In the genomic region with DNA sequence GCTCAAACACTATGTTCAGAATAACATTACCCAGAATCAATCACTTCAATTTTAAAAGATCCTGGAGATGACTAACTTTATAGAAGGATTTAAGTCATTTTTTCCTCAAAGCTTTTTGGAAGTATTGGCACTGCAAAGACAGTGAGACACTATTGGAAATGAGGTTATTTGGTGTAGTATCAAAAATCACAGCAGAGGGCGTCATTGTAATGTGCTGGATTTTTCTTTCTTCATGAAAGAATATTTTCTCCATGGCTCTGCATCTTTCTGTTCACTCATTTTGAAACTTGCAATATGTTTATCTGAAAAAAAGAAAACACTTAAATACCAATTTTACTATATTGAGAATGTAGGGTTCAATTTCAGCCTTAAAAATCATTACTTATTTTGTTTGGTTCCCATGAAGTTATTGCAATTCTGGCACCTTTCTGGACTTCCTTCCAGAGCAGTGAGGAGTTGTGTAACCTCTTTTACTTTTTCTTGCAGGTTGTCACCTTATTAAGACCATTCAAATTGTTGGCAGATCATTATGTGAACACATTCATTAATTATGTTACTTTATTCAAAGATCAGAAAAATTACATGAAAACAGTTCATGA, we compare ENCODE assay signal across 8 cellular contexts. TPM values are rescaled to one million over a fixed set of nuclear protein-coding genes. Genes with fewer than 3 reads are reported as not detected.
DNase-seq lines count a peak whose midpoint lies in the region; ATAC-seq and TF ChIP-seq lines count a peak whose summit lies in the region.

No MANE protein-coding gene starts in this region.

- H3K36me3 Mint-ChIP-seq in progenitor cell of endocrine pancreas (ENCODE audit: insufficient read depth): no peaks in the 10 kb centered on the region

- no peak overlapping the region for H3K4me3 ChIP-seq in AG09309 (ENCODE audit: control insufficient read depth, low read depth, low read length)
- no peak overlapping the region for H3K4me3 ChIP-seq in fibroblast of pulmonary artery (replicated peaks; ENCODE audit: low read depth, low read length)

- no peak for ATAC-seq in GM21381 (IDR thresholded peaks at IDR 0.05; ENCODE audit: unreplicated experiment)

- no peaks in the 10 kb centered on the region for H3K27me3 Mint-ChIP-seq in progenitor cell of endocrine pancreas

- no peaks in the 10 kb centered on the region for H3K4me1 Mint-ChIP-seq in progenitor cell of endocrine pancreas (ENCODE audit: low read depth)

- peak; percentile 63 for TF ChIP-seq CTCF in AG09309 (IDR thresholded peaks at IDR 0.05; ENCODE audit: control insufficient read depth, insufficient read depth, low read depth, low read length, missing control alignments)
- no peak for TF ChIP-seq CTCF in GM20000 (IDR thresholded peaks at IDR 0.05; ENCODE audit: extremely low read depth, missing control alignments)
- TF ChIP-seq CTCF in fibroblast of pulmonary artery (IDR thresholded peaks at IDR 0.05; ENCODE audit: low read length, missing control alignments): peak; percentile 67
- TF ChIP-seq CTCF in progenitor cell of endocrine pancreas (IDR thresholded peaks at IDR 0.05; ENCODE audit: unreplicated experiment): peak; percentile 75

- no peak for DNase-seq in AG09309 (ENCODE audit: low read depth)
- peak; percentile 9 for DNase-seq in GM20000 (ENCODE audit: low spot score)
- peak; percentile 36 for DNase-seq in RPMI7951 (ENCODE audit: low read depth)
- DNase-seq in fibroblast of pulmonary artery (ENCODE audit: low read depth): peak; percentile 79
- DNase-seq in progenitor cell of endocrine pancreas (ENCODE audit: low spot score, unreplicated experiment): no peak
- DNase-seq in ecto neural progenitor cell (ENCODE audit: low spot score): no peak
- DNase-seq in epidermal melanocyte (ENCODE audit: insufficient read length, low spot score): no peak

- H3K9me3 Mint-ChIP-seq in progenitor cell of endocrine pancreas (ENCODE audit: low read depth): no peaks in the 10 kb centered on the region

- H3K4me3 Mint-ChIP-seq in progenitor cell of endocrine pancreas (ENCODE audit: low read depth): no peak overlapping the region

- no peak overlapping the region for H3K27ac Mint-ChIP-seq in progenitor cell of endocrine pancreas

RNA-seq across cellular contexts. Expression of a gene that starts 3.7 kb away (rescaled TPM):
- total RNA-seq in RPMI7951 (2014; rRNA removed; shearing (Covaris generic)): not detected in 2 replicates
- total RNA-seq in progenitor cell of endocrine pancreas: not detected in 2 replicates

RNA-seq across cellular contexts. Expression of a gene that starts 49.7 kb away (rescaled TPM):
- 36.6 and 60.3 TPM in 2 replicates for total RNA-seq in RPMI7951 (2014; rRNA removed; shearing (Covaris generic))
- total RNA-seq in progenitor cell of endocrine pancreas: 108 and 116 TPM in 2 replicates

Comparison
In these comparisons a context has a peak if more than half of its experiments do, and no peak if none do; other contexts are left out.
1. DNase-seq: peak in GM20000 (single experiment), RPMI7951 (single experiment) and fibroblast of pulmonary artery (single experiment); none in AG09309 (single experiment), progenitor cell of endocrine pancreas (single experiment), ecto neural progenitor cell (single experiment) and epidermal melanocyte (single experiment).